ENCODE assay signal across 8 cellular contexts in the genomic region with DNA sequence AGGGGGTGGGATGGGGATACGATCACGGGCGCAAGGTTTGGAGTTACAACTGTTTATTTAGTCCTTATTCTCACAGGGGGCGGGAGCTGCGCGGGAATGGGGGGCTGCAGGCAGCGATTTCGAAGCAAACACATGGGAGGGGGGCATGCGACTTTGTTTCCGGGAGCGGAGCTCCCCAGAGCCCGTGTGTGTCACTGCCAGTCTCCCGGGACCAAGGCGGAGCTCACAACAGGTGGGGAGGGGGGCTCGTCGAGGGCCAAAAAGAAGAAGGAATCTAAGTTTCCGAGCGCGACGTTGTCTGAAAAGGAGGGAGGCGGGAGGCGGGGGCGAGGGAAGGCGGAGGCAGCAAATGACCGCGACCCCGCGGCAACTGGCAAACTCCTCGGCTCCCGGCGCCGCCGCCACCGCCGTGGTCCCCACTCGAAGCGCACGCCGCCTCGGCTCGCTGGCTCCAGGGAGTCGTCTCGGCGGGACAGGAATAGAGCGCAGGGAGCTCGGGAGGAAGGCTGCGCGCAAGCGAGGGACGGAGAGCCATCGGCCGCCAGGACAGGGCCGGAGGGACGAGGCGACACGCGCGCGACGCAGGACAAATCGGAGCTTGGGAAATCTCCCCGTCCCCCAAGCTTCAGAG. TPM values are rescaled to one million over a fixed set of nuclear protein-coding genes. Genes with fewer than 3 reads are reported as not detected.
DNase-seq lines count a peak whose midpoint lies in the region; ATAC-seq, FAIRE-seq and TF ChIP-seq lines count a peak whose summit lies in the region.

No MANE protein-coding gene starts in this region.

- H3K9ac ChIP-seq in BLaER1 (peak overlapping the region; percentile 86), keratinocyte (ENCODE audit: control insufficient read depth, extremely low read depth, insufficient read depth, low read length) (peak overlapping the region; percentile 77), smooth muscle cell (ENCODE audit: low read depth) (peak overlapping the region; percentile 92)

- peak overlapping the region; percentile 88 for H2AFZ ChIP-seq in keratinocyte (ENCODE audit: control insufficient read depth, low read length)
- peak overlapping the region; percentile 95 for H2AFZ ChIP-seq in smooth muscle cell (ENCODE audit: low read depth)

- dilution Hi-C loops in keratinocyte (cut with MboI; ENCODE audit: extremely low pct_ligation_motif_present, low sequenced_read_pairs) = no loop called here

- H3K27me3 ChIP-seq in BLaER1 (peaks cover 59% of the 10 kb centered on the region), keratinocyte (ENCODE audit: control insufficient read depth, extremely low read depth, insufficient read depth, low read length) (no peaks in the 10 kb centered on the region), smooth muscle cell (ENCODE audit: low read depth) (no peaks in the 10 kb centered on the region)

- DNase-seq in LNCaP clone FGC (ENCODE audit: low read depth) (no peak), cerebellar cortex (ENCODE audit: low spot score) (peak; percentile 14), keratinocyte (ENCODE audit: low read depth, low spot score) (no peak), smooth muscle cell (lab: John Stamatoyannopoulos, UW; ENCODE audit: unreplicated experiment) (peak; percentile 21), AG08395 (ENCODE audit: low spot score) (no peak)

- 0% methylated on average over 52 of the region's 62 CpGs for WGBS in smooth muscle cell (ENCODE audit: low lambda C conversion rate)

- H3K9me3 ChIP-seq in BLaER1 (no peaks in the 10 kb centered on the region), keratinocyte (ENCODE audit: control insufficient read depth, low read depth, low read length) (no peaks in the 10 kb centered on the region), smooth muscle cell (replicated peaks; ENCODE audit: low read depth) (no peaks in the 10 kb centered on the region)

- TF ChIP-seq CTCF in LNCaP clone FGC (IDR thresholded peaks at IDR 0.05; ENCODE audit: control insufficient read depth, extremely low read depth, insufficient read depth) (no peak), WI38 (IDR thresholded peaks at IDR 0.05; ENCODE audit: low read depth, low read length) (no peak), keratinocyte (optimal IDR thresholded peaks at IDR 0.05 in 1 of 3, IDR thresholded peaks at IDR 0.05 in 1 of 3, conservative IDR thresholded peaks at IDR 0.05 in 1 of 3; ENCODE audit: extremely low read depth in 1 of 3, insufficient read depth in 2 of 3, low read length in 3 of 3) (no peak), smooth muscle cell (IDR thresholded peaks at IDR 0.05; ENCODE audit: borderline replicate concordance, insufficient read depth, poor library complexity, severe bottlenecking) (no peak)

- no peak for ATAC-seq in GM21717 (IDR thresholded peaks at IDR 0.05; ENCODE audit: unreplicated experiment)

- H3K4me1 ChIP-seq in BLaER1 = peaks cover 30% of the 10 kb centered on the region
- peaks cover 37% of the 10 kb centered on the region for H3K4me1 ChIP-seq in keratinocyte (ENCODE audit: control insufficient read depth, extremely low read depth, insufficient read depth, low read length)
- peaks cover 40% of the 10 kb centered on the region for H3K4me1 ChIP-seq in smooth muscle cell (ENCODE audit: low read depth)

- peaks cover 6% of the 10 kb centered on the region for H3K79me2 ChIP-seq in keratinocyte (ENCODE audit: control insufficient read depth, insufficient read depth, low read length)
- H3K79me2 ChIP-seq in smooth muscle cell (ENCODE audit: low read depth) = peaks cover 63% of the 10 kb centered on the region

- peaks cover 4% of the 10 kb centered on the region for H3F3A ChIP-seq in smooth muscle cell (ENCODE audit: low read depth)

- H3K27ac ChIP-seq in BLaER1 (peak overlapping the region; percentile 90), keratinocyte (ENCODE audit: control insufficient read depth, insufficient read depth, low read length) (peak overlapping the region; percentile 56), smooth muscle cell (ENCODE audit: low read depth) (peak overlapping the region; percentile 87)

- FAIRE-seq in keratinocyte (lab: Jason Lieb, UNC) = no peak

- H3K4me2 ChIP-seq in BLaER1 (peak overlapping the region; percentile 97), keratinocyte (ENCODE audit: control insufficient read depth, extremely low read depth, insufficient read depth, low read depth, low read length) (peak overlapping the region; percentile 90), smooth muscle cell (peak overlapping the region; percentile 99)

- H4K20me1 ChIP-seq in BLaER1 (peaks cover 52% of the 10 kb centered on the region), keratinocyte (ENCODE audit: control insufficient read depth, extremely low read depth, insufficient read depth, low read length) (no peaks in the 10 kb centered on the region), smooth muscle cell (ENCODE audit: low read depth) (no peaks in the 10 kb centered on the region)

- H3K4me3 ChIP-seq in BLaER1 = peak overlapping the region; percentile 83
- peak overlapping the region; percentile 86 for H3K4me3 ChIP-seq in LNCaP clone FGC (ENCODE audit: low read depth, low read length)
- peak overlapping the region; percentile 88 for H3K4me3 ChIP-seq in WI38 (ENCODE audit: low read depth, low read length)
- H3K4me3 ChIP-seq in keratinocyte (ENCODE audit: control insufficient read depth in 2 of 3, extremely low read depth in 1 of 3, insufficient read depth in 2 of 3, low read depth in 1 of 3, low read length in 3 of 3) = peak overlapping the region; percentile 65 to 89 (median 73)
- H3K4me3 ChIP-seq in smooth muscle cell = peak overlapping the region; percentile 93

- H3K36me3 ChIP-seq in BLaER1 = no peaks in the 10 kb centered on the region
- no peaks in the 10 kb centered on the region for H3K36me3 ChIP-seq in keratinocyte (ENCODE audit: control insufficient read depth in 2 of 2, extremely low read depth in 1 of 2, insufficient read depth in 2 of 2, low read length in 2 of 2)
- no peaks in the 10 kb centered on the region for H3K36me3 ChIP-seq in smooth muscle cell (ENCODE audit: low read depth)

- H3K9me1 ChIP-seq in keratinocyte (ENCODE audit: control insufficient read depth, extremely low read depth, insufficient read depth, low read length) = no peaks in the 10 kb centered on the region

RNA-seq across cellular contexts. Expression of gene FOXP1, which starts 1.4 kb away (rescaled TPM):
- polyA plus RNA-seq in keratinocyte (6.2 to 27.3 TPM (median 14.6 TPM) in 3 replicates), smooth muscle cell (40.9 and 49.5 TPM in 2 replicates)
- polyA plus RNA-seq in keratinocyte (2011; ENCODE audit: low read depth) = 22.8 TPM
- 6.8 and 8.3 TPM in 2 replicates for polyA plus RNA-seq in keratinocyte (2011; cell fraction: cytosol; rRNA removed)
- polyA plus RNA-seq in keratinocyte (2011; cell fraction: nucleus; rRNA removed) = 10.6 and 11.1 TPM in 2 replicates
- polyA plus RNA-seq in keratinocyte (2012; ENCODE audit: low replicate concordance) = 8.2 and 18.3 TPM in 2 replicates
- 42.3 to 72.2 TPM (median 54.6 TPM) in 3 replicates for polyA minus RNA-seq in keratinocyte
- polyA minus RNA-seq in keratinocyte (2011; cell fraction: cytosol; rRNA and poly(A)+ RNA removed) = 27.4 TPM
- 32.2 and 47.0 TPM in 2 replicates for polyA minus RNA-seq in keratinocyte (2011; cell fraction: nucleus; rRNA and poly(A)+ RNA removed)
- 68.0 and 68.3 TPM in 2 replicates for total RNA-seq in smooth muscle cell

Comparison
In these comparisons a context has a peak if more than half of its experiments do, and no peak if none do; other contexts are left out.
1. DNase-seq: peak in cerebellar cortex (single experiment) and smooth muscle cell (single experiment); none in LNCaP clone FGC (single experiment), keratinocyte (single experiment) and AG08395 (single experiment).
2. Peak in every context shown above with its lines, with median percentiles within 50 percentile points of each other: H3K27ac ChIP-seq, H3K4me2 ChIP-seq, H3K4me3 ChIP-seq and H3K9ac ChIP-seq.